Comparison of ENCODE assay signal across 30 cellular contexts in the genomic region with DNA sequence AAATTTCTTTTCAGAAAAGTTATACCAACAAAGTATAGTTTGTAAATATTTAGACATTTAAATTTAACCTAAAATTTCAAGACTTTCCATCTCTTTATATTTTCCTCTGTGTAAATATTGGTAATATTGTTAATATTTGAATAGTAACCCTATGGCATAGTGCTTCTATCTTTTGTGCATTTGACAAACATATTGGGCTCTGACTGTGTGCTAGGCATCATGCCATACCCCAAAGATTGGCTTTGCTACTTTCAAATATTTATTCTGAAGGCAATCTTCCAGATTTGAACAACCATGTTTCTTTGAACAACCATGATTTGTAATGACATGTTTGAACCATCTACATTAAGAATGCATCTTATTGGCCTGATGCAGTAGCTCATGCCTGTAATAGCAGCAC. TPM values are rescaled to one million over a fixed set of nuclear protein-coding genes. Genes with fewer than 3 reads are reported as not detected.
"Had no signal": no experiment of that assay in that cellular context is flagged by ENCODE, and none has a peak within 500 bp of the region (broad histone marks: within the 10 kb centered on the region; RNA-seq: fewer than 3 reads in every experiment).

No MANE protein-coding gene starts in this region.

- FAIRE-seq: bronchial epithelial cell, RCC 7860 had no signal

- H3K4me3 ChIP-seq: PC-9, SJCRH30, SK-N-MC had no signal

- H3K27ac ChIP-seq: PC-9, SJCRH30, SK-N-MC had no signal

- H3K36me3 ChIP-seq: SJCRH30 had no signal

- DNase-seq: activated CD4-positive, alpha-beta T cell treated with anti-CD3 and anti-CD28 coated beads for 1 hour; activated CD4-positive, alpha-beta T cell treated with anti-CD3 and anti-CD28 coated beads for 48 hours; activated CD4-positive, CD25-positive, alpha-beta regulatory T cell; activated CD8-positive, alpha-beta T cell treated with anti-CD3 and anti-CD28 coated beads, Interleukin-2, amount 10 ng/mL, durations not matched to agents 7 days and 5 days; activated effector memory CD4-positive, alpha-beta T cell treated with Interleukin-2 at 50 U/mL for 16 hours; activated naive CD4-positive, alpha-beta T cell treated with anti-CD3 and anti-CD28 coated beads, Interleukin-2, amount 10 ng/mL, durations not matched to agents 7 days and 5 days; activated naive CD8-positive, alpha-beta T cell treated with anti-CD3 and anti-CD28 coated beads, Interleukin-2, amount 50 U/mL, for 24 hours; activated T-cell treated with anti-CD3 and anti-CD28 coated beads, Interleukin-2, amount 50 U/mL, for 4 hours; anterior cingulate cortex; caudate nucleus; cerebellar nuclear complex; Kasumi-1; KG1; MM.1S; MV-4-11; NCI-H1092; NCI-H1436 treated with DMSO at 0.1 percent for 48 hours; NCI-H2029; NCI-H345; NCI-H510A; NCI-H526; NCI-H774; PC-9; Right ventricle myocardium superior; SJCRH30; T1000; WERI-Rb-1 had no signal

- H3K9me3 ChIP-seq: SJCRH30 had no signal

- H3K27me3 ChIP-seq: SJCRH30 had no signal

RNA-seq across cellular contexts. Expression of gene PRDM1, which starts 15.5 kb away (rescaled TPM):
- total RNA-seq: SJCRH30 had no signal
